12 cellular contexts compared by ENCODE assay signal in genomic region chr14:52327374-52328226, GRCh38. TPM values are rescaled to one million over a fixed set of nuclear protein-coding genes. Genes with fewer than 3 reads are reported as not detected.
DNase-seq lines count a peak whose midpoint lies in the region; ATAC-seq and TF ChIP-seq lines count a peak whose summit lies in the region.
"Had no signal": no experiment of that assay in that cellular context is flagged by ENCODE, and none has a peak within 500 bp of the region (broad histone marks: within the 10 kb centered on the region; RNA-seq: fewer than 3 reads in every experiment).

No MANE protein-coding gene starts in this region.

- H3K36me3 Mint-ChIP-seq in activated T-cell treated with anti-CD3 and anti-CD28 coated beads, Interleukin-2, amount 50 U/mL, for 24 hours (ENCODE audit: low read depth): peaks cover 51% of the 10 kb centered on the region
- H3K36me3 Mint-ChIP-seq: neural progenitor cell had no signal

- no peak overlapping the region for H3K9ac ChIP-seq in colonic mucosa (ENCODE audit: low read depth in 2 of 2, low read length in 2 of 2)
- H3K9ac ChIP-seq: neural progenitor cell had no signal

- H3K27ac ChIP-seq in colonic mucosa (peak overlapping the region; percentile 37), spleen (peak overlapping the region in 6 of 8 donors; percentile 37 to 80 (median 66))
- H3K27ac ChIP-seq: foreskin keratinocyte, neural progenitor cell had no signal

- ATAC-seq in GM19455 (IDR thresholded peaks at IDR 0.05; ENCODE audit: unreplicated experiment): no peak

- peaks cover 71% of the 10 kb centered on the region for H3K4me1 Mint-ChIP-seq in activated T-cell treated with anti-CD3 and anti-CD28 coated beads, Interleukin-2, amount 50 U/mL, for 24 hours (ENCODE audit: low read depth)
- H3K4me1 Mint-ChIP-seq: neural progenitor cell had no signal

- WGBS in spleen, 5 donors: 36 to 45% (median 42%) methylated on average over 4 of the region's 4 CpGs

- H3K9me3 ChIP-seq in colonic mucosa (no peaks in the 10 kb centered on the region), spleen (peaks cover 0 to 8% (median 5%) of the 10 kb centered on the region in 8 donors)

- no peaks in the 10 kb centered on the region for H3K4me1 ChIP-seq in colonic mucosa
- H3K4me1 ChIP-seq in spleen: peaks cover 11 to 70% (median 44%) of the 10 kb centered on the region in 6 donors
- H3K4me1 ChIP-seq: neural progenitor cell had no signal

- TF ChIP-seq CTCF in colonic mucosa (IDR thresholded peaks at IDR 0.05) (no peak), spleen (IDR thresholded peaks at IDR 0.05 in 8 of 11, conservative IDR thresholded peaks at IDR 0.05 in 3 of 11) (no peak)

- H3K4me3 Mint-ChIP-seq in activated T-cell treated with anti-CD3 and anti-CD28 coated beads, Interleukin-2, amount 50 U/mL, for 24 hours: peak overlapping the region; percentile 58
- H3K4me3 Mint-ChIP-seq: CD4-positive, alpha-beta T cell; neural progenitor cell had no signal

- no peak for DNase-seq in activated T-cell treated with anti-CD3 and anti-CD28 coated beads, Interleukin-2, amount 50 U/mL, for 24 hours
- DNase-seq in activated T-cell treated with anti-CD3 and anti-CD28 coated beads, Interleukin-2, amount 50 U/mL, for 1 hour: no peak
- peak; percentile 38 for DNase-seq in NCI-H510A treated with DMSO at 0.1 percent for 48 hours (lab: John Stamatoyannopoulos, UW)
- no peak for DNase-seq in colonic mucosa
- no peak for DNase-seq in spleen
- no peak for DNase-seq in AG08396 (ENCODE audit: low spot score)
- DNase-seq in Ammon's horn (ENCODE audit: low spot score): no peak
- DNase-seq: CD4-positive, alpha-beta T cell had no signal

- H3K4me3 ChIP-seq in colonic mucosa (no peak overlapping the region), spleen (no peak overlapping the region)
- H3K4me3 ChIP-seq: neural progenitor cell had no signal

- TF ChIP-seq POLR2A in spleen (IDR thresholded peaks at IDR 0.05): no peak

- H3K36me3 ChIP-seq in colonic mucosa (no peaks in the 10 kb centered on the region), spleen (no peaks in the 10 kb centered on the region)
- H3K36me3 ChIP-seq: neural progenitor cell had no signal

- no peaks in the 10 kb centered on the region for H3K27me3 Mint-ChIP-seq in activated T-cell treated with anti-CD3 and anti-CD28 coated beads, Interleukin-2, amount 50 U/mL, for 24 hours
- H3K27me3 Mint-ChIP-seq: CD4-positive, alpha-beta T cell had no signal

- peak overlapping the region; percentile 91 for H3K27ac Mint-ChIP-seq in activated T-cell treated with anti-CD3 and anti-CD28 coated beads, Interleukin-2, amount 50 U/mL, for 24 hours
- H3K27ac Mint-ChIP-seq: CD4-positive, alpha-beta T cell; neural progenitor cell had no signal

- peaks cover 9% of the 10 kb centered on the region for H3K9me3 Mint-ChIP-seq in activated T-cell treated with anti-CD3 and anti-CD28 coated beads, Interleukin-2, amount 50 U/mL, for 24 hours
- H3K9me3 Mint-ChIP-seq: CD4-positive, alpha-beta T cell had no signal

- H3K27me3 ChIP-seq in colonic mucosa (no peaks in the 10 kb centered on the region), spleen (replicated peaks in 1 of 7) (no peaks in the 10 kb centered on the region)
- H3K27me3 ChIP-seq: foreskin keratinocyte, neural progenitor cell had no signal

- intact Hi-C loops in colonic mucosa (cut with DNase I) (no loop called here), spleen (cut with DNase I; ENCODE audit: low total_unique reads) (no loop called here)

RNA-seq across cellular contexts. Expression of gene PTGER2, which starts 13.5 kb away (rescaled TPM):
- total RNA-seq in colonic mucosa (1 to 10 TPM; 4.3 to 6.6 TPM), spleen (10 to 100 TPM; 13.2 to 44.7 (median 16.2) TPM)
- 1 to 10 TPM; 1.5 to 3.0 (median 2.8) TPM for polyA plus RNA-seq in spleen
- total RNA-seq: OCI-LY7 had no signal
